In genomic region chr14:89251066-89251465, GRCh38 we compare ENCODE assay signal across 17 cellular contexts.
DNase-seq lines count a peak whose midpoint lies in the region; ATAC-seq and TF ChIP-seq lines count a peak whose summit lies in the region.
"Had no signal": no experiment of that assay in that cellular context is flagged by ENCODE, and none has a peak within 500 bp of the region (broad histone marks: within the 10 kb centered on the region; RNA-seq: fewer than 3 reads in every experiment).

No MANE protein-coding gene starts in this region.

- H3K27me3 Mint-ChIP-seq in activated B cell treated with CpG ODN at 0.5 μM for 24 hours, result no peaks in the 10 kb centered on the region
- H3K27me3 Mint-ChIP-seq: effector memory CD8-positive, alpha-beta T cell had no signal

- no peak overlapping the region for H3K9ac ChIP-seq in smooth muscle cell (ENCODE audit: low read depth)
- H3K9ac ChIP-seq: BLaER1 treated with 17β-estradiol and CSF1 and Interleukin-3, amounts not matched to agents 10 nM and 100 nM had no signal

- no peak overlapping the region for H3K27ac ChIP-seq in HEK293 (ENCODE audit: extremely low read depth, low read depth, low read length)
- peak overlapping the region; percentile 50 for H3K27ac ChIP-seq in smooth muscle cell (ENCODE audit: low read depth)
- H3K27ac ChIP-seq: BLaER1 treated with 17β-estradiol and CSF1 and Interleukin-3, amounts not matched to agents 10 nM and 100 nM had no signal

- H3K4me3 ChIP-seq in HEK293 (ENCODE audit: low read depth, low read length), result no peak overlapping the region
- no peak overlapping the region for H3K4me3 ChIP-seq in smooth muscle cell
- H3K4me3 ChIP-seq: BLaER1 treated with 17β-estradiol and CSF1 and Interleukin-3, amounts not matched to agents 10 nM and 100 nM had no signal

- no peaks in the 10 kb centered on the region for H3K79me2 ChIP-seq in smooth muscle cell (ENCODE audit: low read depth)

- peaks cover 7% of the 10 kb centered on the region for H4K20me1 ChIP-seq in smooth muscle cell (ENCODE audit: low read depth)

- ATAC-seq in activated B cell treated with CpG ODN at 0.5 μM for 24 hours (ENCODE audit: low read depth) (no peak), HG03045 (IDR thresholded peaks at IDR 0.05; ENCODE audit: unreplicated experiment) (no peak), GM21786 (IDR thresholded peaks at IDR 0.05; ENCODE audit: unreplicated experiment) (no peak)
- ATAC-seq: effector memory CD8-positive, alpha-beta T cell; stimulated activated naive CD8-positive, alpha-beta T cell treated with anti-CD3 and anti-CD28 coated beads, Interleukin-15, Interleukin-2, amounts not matched to agents 100 U/mL and 50 U/mL, for 24 hours had no signal

- H3F3A ChIP-seq in smooth muscle cell (ENCODE audit: low read depth), result no peaks in the 10 kb centered on the region

- peaks cover 19% of the 10 kb centered on the region for H3K4me1 Mint-ChIP-seq in activated B cell treated with CpG ODN at 0.5 μM for 24 hours

- H3K36me3 ChIP-seq in HEK293 (ENCODE audit: control insufficient read depth in 2 of 2, insufficient read depth in 1 of 2, low read length in 2 of 2), result no peaks in the 10 kb centered on the region
- H3K36me3 ChIP-seq in smooth muscle cell (ENCODE audit: low read depth), result no peaks in the 10 kb centered on the region

- H3K36me3 Mint-ChIP-seq in activated B cell treated with CpG ODN at 0.5 μM for 24 hours (ENCODE audit: low read depth), result peaks cover 36% of the 10 kb centered on the region

- H3K9me3 ChIP-seq in HEK293 (ENCODE audit: control insufficient read depth, insufficient read depth, low read depth, low read length) (no peaks in the 10 kb centered on the region), smooth muscle cell (replicated peaks; ENCODE audit: low read depth) (no peaks in the 10 kb centered on the region)

- H3K4me3 Mint-ChIP-seq in activated B cell treated with CpG ODN at 0.5 μM for 24 hours, result no peak overlapping the region
- H3K4me3 Mint-ChIP-seq: effector memory CD8-positive, alpha-beta T cell had no signal

- no peak for TF ChIP-seq CTCF in HEK293 (tag by site-specific recombination; IDR thresholded peaks at IDR 0.05)
- TF ChIP-seq CTCF in activated B cell treated with CpG ODN at 0.5 μM for 24 hours (IDR thresholded peaks at IDR 0.05), result no peak
- no peak for TF ChIP-seq CTCF in smooth muscle cell (IDR thresholded peaks at IDR 0.05; ENCODE audit: borderline replicate concordance, insufficient read depth, poor library complexity, severe bottlenecking)

- intact Hi-C loops in activated B cell treated with CpG ODN at 0.5 μM for 24 hours (cut with micrococcal nuclease), result no loop called here

- H3K27ac Mint-ChIP-seq in activated B cell treated with CpG ODN at 0.5 μM for 24 hours, result peak overlapping the region; percentile 18
- H3K27ac Mint-ChIP-seq: effector memory CD8-positive, alpha-beta T cell had no signal

- H3K9me3 Mint-ChIP-seq in activated B cell treated with CpG ODN at 0.5 μM for 24 hours, result peaks cover 6% of the 10 kb centered on the region
- H3K9me3 Mint-ChIP-seq: effector memory CD8-positive, alpha-beta T cell; immature natural killer cell had no signal

- H3K4me2 ChIP-seq in smooth muscle cell, result peak overlapping the region; percentile 2
- H3K4me2 ChIP-seq: BLaER1 treated with 17β-estradiol and CSF1 and Interleukin-3, amounts not matched to agents 10 nM and 100 nM had no signal

- POLR2A ChIA-PET in HEK293 (lab: Yijun Ruan, JAX) (no interaction called here), activated B cell treated with CpG ODN at 0.5 μM for 24 hours (lab: Charles Lee) (no interaction called here)

- CTCF ChIA-PET in HEK293 (lab: Yijun Ruan, JAX), result interaction anchor here (0.6 kb wide), 1 partner anchor 12 kb away, joined by 4 read pairs; no protein-coding TSS in a partner anchor
- CTCF ChIA-PET in activated B cell treated with CpG ODN at 0.5 μM for 24 hours (lab: Charles Lee), result interaction anchor here (3.1 kb wide), 1 partner anchor 9 kb away, joined by 10 read pairs; no protein-coding TSS in a partner anchor

- DNase-seq in activated B cell treated with CpG ODN at 0.5 μM for 24 hours, result no peak
- DNase-seq in glomerular visceral epithelial cell (ENCODE audit: extremely low spot score), result peak; percentile 17
- no peak for DNase-seq in smooth muscle cell (lab: John Stamatoyannopoulos, UW; ENCODE audit: unreplicated experiment)
- no peak for DNase-seq in inferior parietal cortex (ENCODE audit: extremely low spot score)
- DNase-seq: activated CD4-positive, alpha-beta T cell treated with anti-CD3 and anti-CD28 coated beads, Interleukin-2, amount 50 U/mL, for 4 hours; effector memory CD8-positive, alpha-beta T cell; H7; immature natural killer cell; KG1; NCI-H146; NCI-H524 treated with DMSO at 0.1 percent for 48 hours; occipital lobe; stimulated activated naive CD8-positive, alpha-beta T cell treated with anti-CD3 and anti-CD28 coated beads, Interleukin-15, Interleukin-2, amounts not matched to agents 100 U/mL and 50 U/mL, for 24 hours had no signal

- H3K27me3 ChIP-seq in smooth muscle cell (ENCODE audit: low read depth), result no peaks in the 10 kb centered on the region
- H3K27me3 ChIP-seq: BLaER1 treated with 17β-estradiol and CSF1 and Interleukin-3, amounts not matched to agents 10 nM and 100 nM had no signal

- H3K4me1 ChIP-seq in HEK293 (ENCODE audit: control insufficient read depth, insufficient read depth, low read length) (0 out of 2 replicates have a peak, but pooled peaks cover 2% of the 10 kb centered on the region), smooth muscle cell (ENCODE audit: low read depth) (no peaks in the 10 kb centered on the region)

- WGBS in smooth muscle cell (ENCODE audit: low lambda C conversion rate), result 51% methylated on average over 3 of the region's 3 CpGs

- H2AFZ ChIP-seq in smooth muscle cell (ENCODE audit: low read depth), result no peak overlapping the region

TF ChIP-seq in HEK293, 187 proteins besides CTCF, POLR2A, EP300 and RAD21:
- 0 out of 2 replicates have a peak, but pooled peaks have one; percentile 9 for TF ChIP-seq ZFHX2 (tag by site-specific recombination; conservative IDR thresholded peaks at IDR 0.05)
- TF ChIP-seq OSR2 (tag by site-specific recombination; IDR thresholded peaks at IDR 0.05), result no peak
